Comparison of ENCODE assay signal across 31 cellular contexts in the genomic region with DNA sequence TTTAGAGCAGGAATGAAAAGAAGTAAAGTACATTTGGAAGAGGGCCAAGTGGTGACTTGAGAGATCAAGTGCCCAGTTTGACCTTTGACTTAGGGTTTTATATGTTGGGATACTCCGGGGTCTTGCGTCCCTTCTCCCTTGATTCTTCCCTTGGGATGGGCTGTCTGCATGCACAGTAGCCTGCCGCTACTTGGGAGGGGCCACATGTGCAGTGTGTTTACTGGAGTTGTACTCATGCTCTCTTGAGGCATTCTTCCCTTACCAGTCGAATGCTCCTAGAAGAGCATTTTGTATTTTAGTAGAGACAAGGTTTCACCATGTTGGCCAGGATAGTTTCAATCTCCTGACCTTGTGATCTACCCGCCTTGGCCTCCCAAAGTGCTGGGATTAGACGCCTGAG.
"Had no signal": no experiment of that assay in that cellular context is flagged by ENCODE, and none has a peak within 500 bp of the region (broad histone marks: within the 10 kb centered on the region; RNA-seq: fewer than 3 reads in every experiment).

No MANE protein-coding gene starts in this region.

- H3K36me3 ChIP-seq: brain microvascular endothelial cell, gastrocnemius medialis, WERI-Rb-1 had no signal

- FAIRE-seq: astrocyte, colon had no signal

- DNase-seq: activated B cell treated with CpG ODN at 0.5 μM for 24 hours; activated CD4-positive, alpha-beta T cell treated with anti-CD3 and anti-CD28 coated beads for 48 hours; activated CD4-positive, alpha-beta T cell treated with anti-CD3 and anti-CD28 coated beads, Interleukin-2, amount 50 U/mL, for 1 hour; activated CD4-positive, alpha-beta T cell treated with anti-CD3 and anti-CD28 coated beads, Interleukin-2, amount 50 U/mL, for 48 hours; activated CD8-positive, alpha-beta memory T cell treated with anti-CD3 and anti-CD28 coated beads for 24 hours; activated CD8-positive, alpha-beta T cell treated with anti-CD3 and anti-CD28 coated beads for 36 hours; activated effector memory CD4-positive, alpha-beta T cell treated with Interleukin-2 at 50 U/mL for 16 hours; activated gamma-delta T cell treated with Interleukin-2 at 50 U/mL for 16 hours; activated naive CD4-positive, alpha-beta T cell treated with anti-CD3 and anti-CD28 coated beads, Interleukin-2, amount 50 U/mL, for 16 hours; activated naive CD4-positive, alpha-beta T cell treated with Interleukin-2 at 50 U/mL for 16 hours; activated T-cell treated with anti-CD3 and anti-CD28 coated beads, Interleukin-2, amount 50 U/mL, for 4 hours; amniotic stem cell; anterior cingulate cortex; brain microvascular endothelial cell; caudate nucleus; cortex of kidney; dermis blood vessel endothelial cell; effector CD4-positive, alpha-beta T cell; effector memory CD8-positive, alpha-beta T cell; erythroblast; foreskin keratinocyte; gastrocnemius medialis; glutamatergic neuron; T-cell; T1000; WERI-Rb-1 had no signal

- ATAC-seq: activated CD4-positive, CD25-positive, alpha-beta regulatory T cell treated with anti-CD3 and anti-CD28 coated beads, Interleukin-2, amount 50 U/mL, for 24 hours; activated CD8-positive, alpha-beta T cell treated with anti-CD3 and anti-CD28 coated beads for 36 hours; activated T-cell treated with anti-CD3 and anti-CD28 coated beads, Interleukin-2, amount 50 U/mL, for 4 hours; activated T-helper 17 cell treated with anti-CD3 and anti-CD28 coated beads, Interleukin-2, amount 50 U/mL, for 72 hours; effector memory CD8-positive, alpha-beta T cell; foreskin keratinocyte; gastrocnemius medialis; T-cell had no signal

- H3K4me1 ChIP-seq: esophagus muscularis mucosa, foreskin keratinocyte, gastrocnemius medialis had no signal

- H3K27ac ChIP-seq: brain microvascular endothelial cell, esophagus muscularis mucosa, foreskin keratinocyte, gastrocnemius medialis, WERI-Rb-1 had no signal

- H3K27me3 ChIP-seq: brain microvascular endothelial cell, esophagus muscularis mucosa, foreskin keratinocyte, gastrocnemius medialis had no signal

- H3K9me3 ChIP-seq: esophagus muscularis mucosa, gastrocnemius medialis had no signal

- H3K4me3 ChIP-seq: esophagus muscularis mucosa, gastrocnemius medialis had no signal
